Comparison of ENCODE assay signal across 3 cellular contexts in the genomic region with DNA sequence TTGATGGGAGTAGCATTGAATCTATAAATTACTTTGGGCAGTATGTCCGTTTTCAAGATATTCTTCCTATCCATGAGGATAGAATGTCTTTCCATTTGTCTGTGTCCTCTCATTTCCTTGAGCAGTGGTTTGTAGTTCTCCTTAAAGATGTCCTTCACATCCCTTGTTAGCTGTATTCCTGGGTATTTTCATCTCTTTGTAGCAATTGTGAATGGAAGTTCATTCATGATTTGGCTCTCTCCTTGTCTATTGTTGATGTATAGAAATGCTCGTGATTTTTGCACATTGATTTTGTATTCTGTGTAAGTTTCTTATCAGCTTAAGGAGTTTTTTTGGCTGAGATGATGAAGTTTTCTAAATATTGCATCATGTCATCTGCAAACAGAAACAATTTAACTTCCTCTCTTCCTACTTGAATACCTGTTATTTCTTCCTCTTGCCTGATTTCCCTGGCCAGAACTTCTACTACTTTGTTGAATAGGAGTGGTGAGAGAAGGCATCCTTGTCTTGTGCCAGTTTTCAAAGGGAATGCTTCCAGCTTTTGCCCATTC.
DNase-seq lines count a peak whose midpoint lies in the region; ATAC-seq, FAIRE-seq and TF ChIP-seq lines count a peak whose summit lies in the region.
"Not testable (repeated sequence)": the region's sequence is repeated elsewhere in the genome, so short reads cannot be mapped to it uniquely, and the experiment has no call there.

No MANE protein-coding gene starts in this region.

- H3K9ac ChIP-seq in K562 (ENCODE audit: insufficient read depth in 1 of 2, low read depth in 2 of 2, low read length in 2 of 2): not testable (repeated sequence)

- not testable (repeated sequence) for H3K4me3 ChIP-seq in K562

- H2AFZ ChIP-seq in K562 (ENCODE audit: low read depth, low read length): not testable (repeated sequence)

- H3K4me3 Mint-ChIP-seq in WTC11: not testable (repeated sequence)

- H3K27me3 ChIP-seq in K562 (ENCODE audit: control insufficient read depth in 2 of 2, insufficient read depth in 2 of 2, low read length in 2 of 2): not testable (repeated sequence)

- in situ Hi-C loops in K562 (cut with MboI): not testable (repeated sequence)

- H3K79me2 ChIP-seq in K562 (ENCODE audit: control insufficient read depth, insufficient read depth, low read length): not testable (repeated sequence)

- TF ChIP-seq RAD21 in K562 (CRISPR knock-in tag; conservative IDR thresholded peaks at IDR 0.05 in 1 of 2, IDR thresholded peaks at IDR 0.05 in 1 of 2): not testable (repeated sequence)

- peaks cover 51% of the 10 kb centered on the region for H3K9me3 Mint-ChIP-seq in WTC11

- not testable (repeated sequence) for TF ChIP-seq CTCF in WTC11 (IDR thresholded peaks at IDR 0.05); K562 (IDR thresholded peaks at IDR 0.05 in 2 of 3, conservative IDR thresholded peaks at IDR 0.05 in 1 of 3; ENCODE audit: insufficient read depth in 2 of 3, low read depth in 1 of 3, low read length in 3 of 3)

- TF ChIP-seq POLR2A in K562 (conservative IDR thresholded peaks at IDR 0.05): not testable (repeated sequence)

- 4% methylated on average over 2 of the region's 2 CpGs for WGBS in K562 (ENCODE audit: insufficient coverage, low coverage, missing lambda C conversion rate)

- not testable (repeated sequence) for ATAC-seq in WTC11, K562

- H3K4me2 ChIP-seq in K562 (ENCODE audit: insufficient read depth, low read length): not testable (repeated sequence)

- not testable (repeated sequence) for TF ChIP-seq EP300 in K562 (IDR thresholded peaks at IDR 0.05; ENCODE audit: low read length)

- intact Hi-C loops in K562 (cut with micrococcal nuclease): not testable (repeated sequence)

- H3K27me3 Mint-ChIP-seq in WTC11 (ENCODE audit: low read depth): not testable (repeated sequence)

- not testable (repeated sequence) for H3K36me3 Mint-ChIP-seq in WTC11

- not testable (repeated sequence) for BruUV-seq in K562 (replicated peaks; lab: Mats Ljungman, UMichigan)

- H3K27ac Mint-ChIP-seq in WTC11: not testable (repeated sequence)

- DNase-seq in OCI-M1 (lab: John Stamatoyannopoulos, UW): peak; percentile 49
- DNase-seq in WTC11 (ENCODE audit: low spot score); K562 (ENCODE audit: extremely low read depth in 1 of 4, low spot score in 3 of 4): not testable (repeated sequence)

- H3K4me1 Mint-ChIP-seq in WTC11: not testable (repeated sequence)

- FAIRE-seq in K562 (lab: Jason Lieb, UNC): not testable (repeated sequence)

- H3K4me1 ChIP-seq in K562 (replicated peaks in 1 of 2; ENCODE audit: control insufficient read depth in 2 of 2, insufficient read depth in 2 of 2, low read length in 2 of 2): not testable (repeated sequence)

- H3K9me1 ChIP-seq in K562 (ENCODE audit: control insufficient read depth, insufficient read depth, low read length): not testable (repeated sequence)

- not testable (repeated sequence) for H4K20me1 ChIP-seq in K562 (replicated peaks; ENCODE audit: control insufficient read depth, insufficient read depth, low read length)

- not testable (repeated sequence) for H3K9me3 ChIP-seq in K562 (replicated peaks; ENCODE audit: control insufficient read depth, insufficient read depth, low read depth, low read length)

- H3K27ac ChIP-seq in K562 (ENCODE audit: extremely low read depth, low read depth, low read length): not testable (repeated sequence)

- CTCF ChIA-PET in WTC11 (lab: Charles Lee); K562 (lab: Yijun Ruan, JAX; ENCODE audit: low intra/inter-chr PET ratio): not testable (repeated sequence)

- POLR2A ChIA-PET in WTC11 (lab: Charles Lee); K562 (lab: Yijun Ruan, JAX): not testable (repeated sequence)

- not testable (repeated sequence) for H3K36me3 ChIP-seq in K562 (ENCODE audit: control insufficient read depth, insufficient read depth, low read length)

TF ChIP-seq in WTC11, 78 proteins besides CTCF, POLR2A, EP300 and RAD21:
- peak; percentile 82 for TF ChIP-seq ZNF317 (CRISPR knock-in tag; IDR thresholded peaks at IDR 0.05; ENCODE audit: borderline replicate concordance, low read depth)

TF ChIP-seq in K562, 482 proteins besides CTCF, POLR2A, EP300 and RAD21:
- TF ChIP-seq, protein P1, sequence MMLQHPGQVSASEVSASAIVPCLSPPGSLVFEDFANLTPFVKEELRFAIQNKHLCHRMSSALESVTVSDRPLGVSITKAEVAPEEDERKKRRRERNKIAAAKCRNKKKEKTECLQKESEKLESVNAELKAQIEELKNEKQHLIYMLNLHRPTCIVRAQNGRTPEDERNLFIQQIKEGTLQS (IDR thresholded peaks at IDR 0.05): 0 out of 2 replicates have a peak, but pooled peaks have one; percentile 15
- TF ChIP-seq, protein P1 (CRISPR knock-in tag; conservative IDR thresholded peaks at IDR 0.05): not testable (repeated sequence)
- TF ChIP-seq TRIM24 (IDR thresholded peaks at IDR 0.05) (peak; percentile 61 to 85; a peak in 2 of 4 replicates), CEBPG (tag; conservative IDR thresholded peaks at IDR 0.05 in 1 of 2, IDR thresholded peaks at IDR 0.05 in 1 of 2) (peak; percentile 54 to 62)
- not testable (repeated sequence) for TF ChIP-seq CEBPG (CRISPR knock-in tag; IDR thresholded peaks at IDR 0.05)
